ENCODE assay signal across 15 cellular contexts in genomic region chr2:178629463-178629862, GRCh38.
DNase-seq lines count a peak whose midpoint lies in the region; ATAC-seq and TF ChIP-seq lines count a peak whose summit lies in the region.
"Had no signal": no experiment of that assay in that cellular context is flagged by ENCODE, and none has a peak within 500 bp of the region (broad histone marks: within the 10 kb centered on the region; RNA-seq: fewer than 3 reads in every experiment).

No MANE protein-coding gene starts in this region.

- H3K9me3 Mint-ChIP-seq in nephron: no peaks in the 10 kb centered on the region

- no peak overlapping the region for H3K27ac ChIP-seq in upper lobe of left lung
- H3K27ac ChIP-seq: BLaER1 had no signal

- TF ChIP-seq EP300 in upper lobe of left lung (IDR thresholded peaks at IDR 0.05): no peak

- no peak overlapping the region for H3K27ac Mint-ChIP-seq in nephron
- H3K27ac Mint-ChIP-seq: CD8-positive, alpha-beta memory T cell had no signal

- TF ChIP-seq CTCF in nephron (IDR thresholded peaks at IDR 0.05; ENCODE audit: unreplicated experiment in 3 of 3) (no peak), upper lobe of left lung (IDR thresholded peaks at IDR 0.05) (no peak)

- no peaks in the 10 kb centered on the region for H3K27me3 Mint-ChIP-seq in nephron (ENCODE audit: low read depth)
- H3K27me3 Mint-ChIP-seq: CD8-positive, alpha-beta memory T cell had no signal

- H3K4me3 Mint-ChIP-seq in nephron: peak overlapping the region in 2 of 3 experiments; percentile 76 to 77
- H3K4me3 Mint-ChIP-seq: CD8-positive, alpha-beta memory T cell had no signal

- peaks cover 0 to 3% (median 0%) of the 10 kb centered on the region in 4 donors for H3K36me3 ChIP-seq in upper lobe of left lung
- H3K36me3 ChIP-seq: BLaER1 had no signal

- H3K9me3 ChIP-seq in upper lobe of left lung: no peaks in the 10 kb centered on the region
- H3K9me3 ChIP-seq: BLaER1, Caco-2 had no signal

- no peaks in the 10 kb centered on the region for H3K36me3 Mint-ChIP-seq in nephron (ENCODE audit: low read depth)

- H3K4me3 ChIP-seq in upper lobe of left lung: no peak overlapping the region
- H3K4me3 ChIP-seq: BLaER1 had no signal

- intact Hi-C loops in Right ventricle myocardium inferior (cut with DNase I): no loop called here
- intact Hi-C loops in cardiac septum (cut with DNase I): no loop called here
- intact Hi-C loops in left cardiac atrium (cut with DNase I): no loop called here

- ATAC-seq in Right ventricle myocardium inferior (peak; percentile 84), left cardiac atrium (peak; percentile 58), GM21423 (IDR thresholded peaks at IDR 0.05; ENCODE audit: unreplicated experiment) (no peak), upper lobe of left lung (ENCODE audit: low FRiP score in 2 of 2) (no peak)

- peaks cover 23% of the 10 kb centered on the region for H3K4me1 Mint-ChIP-seq in nephron
- H3K4me1 Mint-ChIP-seq: CD8-positive, alpha-beta memory T cell had no signal

- WGBS in upper lobe of left lung, 2 donors: 87 to 88% methylated on average over 11 of the region's 11 CpGs

- no peak for TF ChIP-seq POLR2A in upper lobe of left lung (IDR thresholded peaks at IDR 0.05)

- no peaks in the 10 kb centered on the region for H3K27me3 ChIP-seq in upper lobe of left lung
- H3K27me3 ChIP-seq: BLaER1 had no signal

- DNase-seq in Right ventricle myocardium inferior (ENCODE audit: missing footprints) (no peak), cardiac septum (ENCODE audit: low spot score) (no peak), left cardiac atrium (peak; percentile 40), HCEC 1CT (no peak), NCI-H748 treated with DMSO at 0.1 percent for 48 hours (lab: John Stamatoyannopoulos, UW) (no peak), upper lobe of left lung (no peak)
- DNase-seq: 8988T; AML-193; Caco-2; CD8-positive, alpha-beta memory T cell; DND-41; GDM1 had no signal

- H3K4me1 ChIP-seq in upper lobe of left lung: no peaks in the 10 kb centered on the region
- H3K4me1 ChIP-seq: BLaER1, Caco-2 had no signal

Comparison
In these comparisons a context has a peak if more than half of its experiments do, and no peak if none do; other contexts are left out.
1. ATAC-seq: peak in Right ventricle myocardium inferior (single experiment) and left cardiac atrium (2 of 2); none in GM21423 (single experiment) and upper lobe of left lung (0 of 2).